ENCODE assay signal across 8 cellular contexts in the genomic region with DNA sequence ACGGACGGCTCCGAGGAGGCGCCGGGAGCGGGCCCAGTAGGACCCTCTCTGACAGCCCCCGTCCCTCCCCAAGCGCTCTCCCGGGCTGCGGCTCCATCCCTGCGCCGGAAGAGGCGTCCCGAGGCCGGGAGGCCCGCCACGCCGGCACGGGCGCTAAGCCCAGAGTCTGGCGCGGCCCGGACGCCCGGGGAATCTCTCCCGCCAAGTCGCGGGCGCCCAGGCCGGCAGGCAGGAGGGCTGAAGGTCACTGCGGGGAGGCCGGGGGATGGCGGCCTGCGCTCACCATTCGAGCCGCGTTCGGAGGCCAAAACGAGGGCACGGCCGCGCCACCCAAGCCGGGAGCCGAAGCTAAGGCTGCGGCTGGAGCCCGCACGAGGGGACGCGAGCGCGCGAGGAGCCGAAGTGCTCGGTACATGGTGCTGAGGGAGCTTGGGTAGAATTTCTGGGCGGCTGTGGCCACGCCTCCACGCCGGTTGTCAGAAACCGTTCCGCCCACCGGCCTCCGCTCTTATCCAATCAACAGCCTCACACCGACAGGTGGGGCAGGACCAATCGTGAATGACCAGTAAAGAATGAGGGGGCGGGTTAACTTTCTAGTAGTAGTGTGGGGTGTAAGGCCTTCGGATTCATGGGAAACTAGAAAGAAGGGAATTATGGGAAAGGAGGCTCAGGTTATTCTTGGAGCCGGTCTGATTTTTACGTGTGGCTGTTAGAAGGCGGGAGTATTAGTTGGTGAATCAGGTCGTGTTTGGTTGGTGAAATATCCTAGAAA. TPM values are rescaled to one million over a fixed set of nuclear protein-coding genes. Genes with fewer than 3 reads are reported as not detected.
DNase-seq lines count a peak whose midpoint lies in the region; ATAC-seq and TF ChIP-seq lines count a peak whose summit lies in the region.

FH (minus strand) TSS at position 448 of the 772 bp plus-strand sequence; CDS start at position 415, 33 bp downstream.

- H3K4me3 ChIP-seq in AG04450 (ENCODE audit: low read depth, low read length) (peak within 1 kb of the TSS; percentile 78), cardiac fibroblast (replicated peaks in 1 of 2; ENCODE audit: low read depth in 2 of 2, low read length in 2 of 2) (peak within 1 kb of the TSS; percentile 77 to 92)

- no peaks in the 10 kb centered on the region for H3K9me3 ChIP-seq in AG04450 (ENCODE audit: control insufficient read depth, insufficient read depth, low read length)

- H3K4me1 Mint-ChIP-seq in WTC11 (peaks cover 8% of the 10 kb centered on the region), immature natural killer cell (peaks cover 13 to 26% of the 10 kb centered on the region in 2 donors)

- H3K9me3 Mint-ChIP-seq in WTC11 (no peaks in the 10 kb centered on the region), immature natural killer cell (no peaks in the 10 kb centered on the region)

- POLR2A ChIA-PET in AG04450 (lab: Yijun Ruan, JAX): interaction anchor here (1.2 kb wide), 1 partner anchor 318 kb away, joined by 3 read pairs; no protein-coding TSS in a partner anchor
- POLR2A ChIA-PET in WTC11 (lab: Charles Lee): interaction anchor here (1.1 kb wide), 1 partner anchor 95 kb away, joined by 3 read pairs; no protein-coding TSS in a partner anchor

- H3K27me3 Mint-ChIP-seq in WTC11 (ENCODE audit: low read depth): peaks cover 9% of the 10 kb centered on the region
- H3K27me3 Mint-ChIP-seq in immature natural killer cell (ENCODE audit: low read depth in 3 of 3): peaks cover 4 to 7% (median 5%) of the 10 kb centered on the region in 3 donors

- H3K27ac Mint-ChIP-seq in WTC11 (no peak within 1 kb of the TSS), immature natural killer cell (peak within 1 kb of the TSS; percentile 64 to 88 (median 80))

- CTCF ChIA-PET in AG04450 (lab: Charles Lee) (interaction anchor here (0.5 to 1.2 kb wide), 5 partner anchors 11 to 315 kb away, joined by 3 to 5 read pairs (median 3); no protein-coding TSS in a partner anchor), WTC11 (lab: Charles Lee) (no interaction called here)

- peaks cover 14% of the 10 kb centered on the region for H3K27me3 ChIP-seq in AG04450 (ENCODE audit: control insufficient read depth, insufficient read depth, low read length)

- no peak within 1 kb of the TSS for H3K27ac ChIP-seq in AG04450 (ENCODE audit: low read depth, low read length)

- H3K4me3 Mint-ChIP-seq in WTC11: no peak within 1 kb of the TSS; the same call in 1 of the 2 replicates
- peak within 1 kb of the TSS; percentile 81 to 89 (median 88) for H3K4me3 Mint-ChIP-seq in immature natural killer cell

- ATAC-seq in GM18909 (IDR thresholded peaks at IDR 0.05; ENCODE audit: poor library complexity, unreplicated experiment) (peak; percentile 98), HG03175 (IDR thresholded peaks at IDR 0.05; ENCODE audit: unreplicated experiment) (peak; percentile 97), WTC11 (peak; percentile 100)

- peaks cover 15% of the 10 kb centered on the region for H3K36me3 Mint-ChIP-seq in WTC11
- peaks cover 0 to 4% (median 4%) of the 10 kb centered on the region in 3 donors for H3K36me3 Mint-ChIP-seq in immature natural killer cell

- DNase-seq in AG04450 (ENCODE audit: low read depth, low spot score) (peak; percentile 92), NCI-H226 (peak; percentile 86), WTC11 (ENCODE audit: low spot score) (peak; percentile 91), cardiac fibroblast (ENCODE audit: low read depth in 2 of 2) (peak; percentile 98 to 99), immature natural killer cell (peak; percentile 90 to 93 (median 92)), smooth muscle cell of the brain vasculature (ENCODE audit: low read depth, low spot score) (peak; percentile 92)

- no peak for TF ChIP-seq CTCF in AG04450 (IDR thresholded peaks at IDR 0.05; ENCODE audit: low read depth, low read length)
- no peak for TF ChIP-seq CTCF in WTC11 (IDR thresholded peaks at IDR 0.05)
- no peak for TF ChIP-seq CTCF in cardiac fibroblast (IDR thresholded peaks at IDR 0.05; ENCODE audit: low read depth, low read length)

TF ChIP-seq in WTC11, 78 proteins besides CTCF, POLR2A, EP300 and RAD21 (continues in another document):
- peak; percentile 67 for TF ChIP-seq MAX (CRISPR knock-in tag; IDR thresholded peaks at IDR 0.05)
- TF ChIP-seq SMAD3 (CRISPR knock-in tag; IDR thresholded peaks at IDR 0.05; ENCODE audit: borderline replicate concordance): peak; percentile 74; the same call in 1 of the 2 replicates
- TF ChIP-seq, protein P1, sequence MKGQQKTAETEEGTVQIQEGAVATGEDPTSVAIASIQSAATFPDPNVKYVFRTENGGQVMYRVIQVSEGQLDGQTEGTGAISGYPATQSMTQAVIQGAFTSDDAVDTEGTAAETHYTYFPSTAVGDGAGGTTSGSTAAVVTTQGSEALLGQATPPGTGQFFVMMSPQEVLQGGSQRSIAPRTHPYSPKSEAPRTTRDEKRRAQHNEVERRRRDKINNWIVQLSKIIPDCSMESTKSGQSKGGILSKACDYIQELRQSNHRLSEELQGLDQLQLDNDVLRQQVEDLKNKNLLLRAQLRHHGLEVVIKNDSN (CRISPR knock-in tag; IDR thresholded peaks at IDR 0.05): peak; percentile 18; the same call in 1 of the 2 replicates
- TF ChIP-seq ZNF317 (CRISPR knock-in tag; IDR thresholded peaks at IDR 0.05; ENCODE audit: borderline replicate concordance, low read depth): 0 out of 2 replicates have a peak, but pooled peaks have one; percentile 37
- no peak for TF ChIP-seq CBFB (CRISPR knock-in tag; IDR thresholded peaks at IDR 0.05; ENCODE audit: low read depth)
- no peak for TF ChIP-seq EMX1 (CRISPR knock-in tag; IDR thresholded peaks at IDR 0.05)
- 0 out of 2 replicates have a peak, but pooled peaks have one; percentile 9 for TF ChIP-seq NFE2L1 (CRISPR knock-in tag; IDR thresholded peaks at IDR 0.05)
- TF ChIP-seq MYBL2 (CRISPR knock-in tag; IDR thresholded peaks at IDR 0.05): peak; percentile 47; the same call in 1 of the 2 replicates
- TF ChIP-seq, protein P2, sequence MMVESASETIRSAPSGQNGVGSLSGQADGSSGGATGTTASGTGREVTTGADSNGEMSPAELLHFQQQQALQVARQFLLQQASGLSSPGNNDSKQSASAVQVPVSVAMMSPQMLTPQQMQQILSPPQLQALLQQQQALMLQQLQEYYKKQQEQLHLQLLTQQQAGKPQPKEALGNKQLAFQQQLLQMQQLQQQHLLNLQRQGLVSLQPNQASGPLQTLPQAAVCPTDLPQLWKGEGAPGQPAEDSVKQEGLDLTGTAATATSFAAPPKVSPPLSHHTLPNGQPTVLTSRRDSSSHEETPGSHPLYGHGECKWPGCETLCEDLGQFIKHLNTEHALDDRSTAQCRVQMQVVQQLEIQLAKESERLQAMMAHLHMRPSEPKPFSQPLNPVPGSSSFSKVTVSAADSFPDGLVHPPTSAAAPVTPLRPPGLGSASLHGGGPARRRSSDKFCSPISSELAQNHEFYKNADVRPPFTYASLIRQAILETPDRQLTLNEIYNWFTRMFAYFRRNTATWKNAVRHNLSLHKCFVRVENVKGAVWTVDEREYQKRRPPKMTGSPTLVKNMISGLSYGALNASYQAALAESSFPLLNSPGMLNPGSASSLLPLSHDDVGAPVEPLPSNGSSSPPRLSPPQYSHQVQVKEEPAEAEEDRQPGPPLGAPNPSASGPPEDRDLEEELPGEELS (CRISPR knock-in tag; IDR thresholded peaks at IDR 0.05): no peak
- TF ChIP-seq AFF4 (CRISPR knock-in tag; IDR thresholded peaks at IDR 0.05; ENCODE audit: borderline replicate concordance): peak; percentile 63; the same call in 1 of the 2 replicates
- TF ChIP-seq E2F5 (CRISPR knock-in tag; IDR thresholded peaks at IDR 0.05): peak; percentile 78; the same call in 1 of the 2 replicates
- peak; percentile 80; the same call in 1 of the 2 replicates for TF ChIP-seq JUN (CRISPR knock-in tag; IDR thresholded peaks at IDR 0.05)
- TF ChIP-seq CREM (CRISPR knock-in tag; IDR thresholded peaks at IDR 0.05): peak; percentile 36; the same call in 1 of the 2 replicates

RNA-seq across cellular contexts. Expression of gene FH, which starts in this region (rescaled TPM):
- polyA plus RNA-seq in AG04450 (2011; rRNA removed) (80.6 and 104 TPM in 2 replicates), immature natural killer cell (10 to 100 TPM; 27.8 to 33.4 (median 28.5) TPM)
- polyA minus RNA-seq in AG04450 (2011; rRNA and poly(A)+ RNA removed): 33.7 and 62.1 TPM in 2 replicates
- 77.4 to 83.9 TPM (median 80.8 TPM) in 3 replicates for total RNA-seq in WTC11 (2021)
